In the genomic region with DNA sequence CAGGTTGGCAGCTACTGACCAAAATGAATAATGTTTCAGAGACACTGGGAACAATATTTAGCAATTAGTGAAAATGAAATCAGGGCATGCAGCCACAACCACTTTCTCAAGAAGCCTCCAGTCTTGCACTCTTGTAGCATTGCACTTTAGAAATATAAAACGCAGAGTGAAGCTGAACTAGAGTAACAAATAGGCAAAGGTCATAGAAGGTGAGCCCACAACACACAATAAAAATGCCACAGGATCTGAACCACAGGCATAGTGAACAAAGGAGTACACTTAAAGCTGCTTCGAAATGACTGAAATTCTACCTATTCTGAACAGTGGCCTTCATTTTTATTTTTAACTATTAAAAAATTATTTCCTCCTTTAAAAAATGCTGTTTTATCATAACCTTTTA, we compare ENCODE assay signal across 17 cellular contexts. TPM values are rescaled to one million over a fixed set of nuclear protein-coding genes. Genes with fewer than 3 reads are reported as not detected.
DNase-seq lines count a peak whose midpoint lies in the region; ATAC-seq and TF ChIP-seq lines count a peak whose summit lies in the region.
"Had no signal": no experiment of that assay in that cellular context is flagged by ENCODE, and none has a peak within 500 bp of the region (broad histone marks: within the 10 kb centered on the region; RNA-seq: fewer than 3 reads in every experiment).

No MANE protein-coding gene starts in this region.

- peaks cover 21% of the 10 kb centered on the region for H3K4me1 Mint-ChIP-seq in activated CD4-positive, alpha-beta T cell treated with anti-CD3 and anti-CD28 coated beads, Interleukin-2, amount 10 ng/mL, durations not matched to agents 7 days and 5 days
- H3K4me1 Mint-ChIP-seq in central memory CD8-positive, alpha-beta T cell: peaks cover 12% of the 10 kb centered on the region
- H3K4me1 Mint-ChIP-seq in stimulated activated naive CD8-positive, alpha-beta T cell treated with anti-CD3 and anti-CD28 coated beads, Interleukin-15, amount 100 ng/mL, for 72 hours: peaks cover 30% of the 10 kb centered on the region

- H3K9me3 Mint-ChIP-seq in activated CD4-positive, alpha-beta T cell treated with anti-CD3 and anti-CD28 coated beads, Interleukin-2, amount 10 ng/mL, durations not matched to agents 7 days and 5 days: no peaks in the 10 kb centered on the region
- no peaks in the 10 kb centered on the region for H3K9me3 Mint-ChIP-seq in central memory CD8-positive, alpha-beta T cell
- H3K9me3 Mint-ChIP-seq in stimulated activated naive CD8-positive, alpha-beta T cell treated with anti-CD3 and anti-CD28 coated beads, Interleukin-15, amount 100 ng/mL, for 72 hours: no peaks in the 10 kb centered on the region
- H3K9me3 Mint-ChIP-seq: GM23338; stimulated activated naive CD8-positive, alpha-beta T cell treated with anti-CD3 and anti-CD28 coated beads, Interleukin-15, Interleukin-2, amounts not matched to agents 100 ng/mL and 50 ng/mL, for 24 hours had no signal

- no peak for DNase-seq in activated CD4-positive, alpha-beta T cell treated with anti-CD3 and anti-CD28 coated beads, Interleukin-2, amount 10 ng/mL, durations not matched to agents 7 days and 5 days
- DNase-seq in activated CD4-positive, alpha-beta T cell treated with anti-CD3 and anti-CD28 coated beads, Interleukin-2, amount 50 U/mL, for 48 hours: no peak
- DNase-seq in NB4 (ENCODE audit: low read depth): peak; percentile 32
- no peak for DNase-seq in central memory CD8-positive, alpha-beta T cell (ENCODE audit: low spot score in 2 of 2)
- DNase-seq in stimulated activated naive CD8-positive, alpha-beta T cell treated with anti-CD3 and anti-CD28 coated beads, Interleukin-15, amount 100 ng/mL, for 72 hours: no peak
- DNase-seq in midbrain (lab: John Stamatoyannopoulos, UW): no peak
- DNase-seq in EL: no peak
- DNase-seq: DMS 273 treated with DMSO at 0.1 percent for 48 hours; left ventricle myocardium superior; stimulated activated CD4-positive, alpha-beta T cell treated with anti-CD3 and anti-CD28 coated beads, Interleukin-4, amount 100 ng/mL, for 1 hour; upper lobe of left lung had no signal

- H3K36me3 Mint-ChIP-seq in activated CD4-positive, alpha-beta T cell treated with anti-CD3 and anti-CD28 coated beads, Interleukin-2, amount 10 ng/mL, durations not matched to agents 7 days and 5 days (ENCODE audit: low read depth): no peaks in the 10 kb centered on the region
- no peaks in the 10 kb centered on the region for H3K36me3 Mint-ChIP-seq in central memory CD8-positive, alpha-beta T cell (ENCODE audit: insufficient read depth)

- no peak overlapping the region for H3K4me3 Mint-ChIP-seq in activated CD4-positive, alpha-beta T cell treated with anti-CD3 and anti-CD28 coated beads, Interleukin-2, amount 10 ng/mL, durations not matched to agents 7 days and 5 days
- H3K4me3 Mint-ChIP-seq in central memory CD8-positive, alpha-beta T cell: no peak overlapping the region
- H3K4me3 Mint-ChIP-seq in stimulated activated naive CD8-positive, alpha-beta T cell treated with anti-CD3 and anti-CD28 coated beads, Interleukin-15, amount 100 ng/mL, for 72 hours: peak overlapping the region; percentile 20 to 54
- H3K4me3 Mint-ChIP-seq: GM23338; stimulated activated naive CD8-positive, alpha-beta T cell treated with anti-CD3 and anti-CD28 coated beads, Interleukin-15, Interleukin-2, amounts not matched to agents 100 ng/mL and 50 ng/mL, for 24 hours had no signal

- no peaks in the 10 kb centered on the region for H3K27me3 Mint-ChIP-seq in activated CD4-positive, alpha-beta T cell treated with anti-CD3 and anti-CD28 coated beads, Interleukin-2, amount 10 ng/mL, durations not matched to agents 7 days and 5 days
- H3K27me3 Mint-ChIP-seq in central memory CD8-positive, alpha-beta T cell: no peaks in the 10 kb centered on the region
- H3K27me3 Mint-ChIP-seq in stimulated activated naive CD8-positive, alpha-beta T cell treated with anti-CD3 and anti-CD28 coated beads, Interleukin-15, amount 100 ng/mL, for 72 hours: no peaks in the 10 kb centered on the region
- H3K27me3 Mint-ChIP-seq: stimulated activated naive CD8-positive, alpha-beta T cell treated with anti-CD3 and anti-CD28 coated beads, Interleukin-15, Interleukin-2, amounts not matched to agents 100 ng/mL and 50 ng/mL, for 24 hours had no signal

- TF ChIP-seq CTCF in NB4 (IDR thresholded peaks at IDR 0.05; ENCODE audit: low read depth, low read length): no peak

- peak overlapping the region; percentile 16 for H3K27ac Mint-ChIP-seq in activated CD4-positive, alpha-beta T cell treated with anti-CD3 and anti-CD28 coated beads, Interleukin-2, amount 10 ng/mL, durations not matched to agents 7 days and 5 days
- H3K27ac Mint-ChIP-seq in central memory CD8-positive, alpha-beta T cell (ENCODE audit: low read depth): peak overlapping the region; percentile 41
- peak overlapping the region in 1 of 2 donors; percentile 83 for H3K27ac Mint-ChIP-seq in stimulated activated naive CD8-positive, alpha-beta T cell treated with anti-CD3 and anti-CD28 coated beads, Interleukin-15, amount 100 ng/mL, for 72 hours
- H3K27ac Mint-ChIP-seq: GM23338; stimulated activated naive CD8-positive, alpha-beta T cell treated with anti-CD3 and anti-CD28 coated beads, Interleukin-15, Interleukin-2, amounts not matched to agents 100 ng/mL and 50 ng/mL, for 24 hours had no signal

- no peak overlapping the region for H3K4me3 ChIP-seq in NB4 (ENCODE audit: low read depth, low read length)
- H3K4me3 ChIP-seq: dorsolateral prefrontal cortex, GM23338, upper lobe of left lung had no signal

- peak; percentile 35 for ATAC-seq in central memory CD8-positive, alpha-beta T cell (replicated peaks; ENCODE audit: extremely low read depth, poor library complexity, severe bottlenecking)
- ATAC-seq in stimulated activated naive CD8-positive, alpha-beta T cell treated with anti-CD3 and anti-CD28 coated beads, Interleukin-15, amount 100 ng/mL, for 72 hours: peak; percentile 33
- no peak for ATAC-seq in HG03378 (IDR thresholded peaks at IDR 0.05; ENCODE audit: unreplicated experiment)

- TF ChIP-seq POLR2A in NB4 (IDR thresholded peaks at IDR 0.05; ENCODE audit: extremely low read depth, insufficient read length): no peak

- CTCF ChIA-PET in activated CD4-positive, alpha-beta T cell treated with anti-CD3 and anti-CD28 coated beads, Interleukin-2, amount 10 ng/mL, durations not matched to agents 7 days and 5 days (lab: Charles Lee): interaction anchor here (1.1 to 2.1 kb wide), 2 partner anchors 212 to 350 kb away, joined by 3 to 7 read pairs; no protein-coding TSS in a partner anchor

- POLR2A ChIA-PET in activated CD4-positive, alpha-beta T cell treated with anti-CD3 and anti-CD28 coated beads, Interleukin-2, amount 10 ng/mL, durations not matched to agents 7 days and 5 days (lab: Charles Lee): interaction anchor here (0.6 to 0.7 kb wide), 2 partner anchors 22 to 297 kb away, joined by 3 read pairs; no protein-coding TSS in a partner anchor

RNA-seq across cellular contexts. Expression of a gene that starts 25.0 kb away (rescaled TPM):
- total RNA-seq in activated CD4-positive, alpha-beta T cell treated with anti-CD3 and anti-CD28 coated beads, Interleukin-2, amount 10 ng/mL, durations not matched to agents 7 days and 5 days: not detected
- total RNA-seq: epithelial cell of proximal tubule, foreskin keratinocyte had no signal

RNA-seq across cellular contexts. Expression of a gene that starts 32.3 kb away (rescaled TPM):
- not detected for total RNA-seq in activated CD4-positive, alpha-beta T cell treated with anti-CD3 and anti-CD28 coated beads, Interleukin-2, amount 10 ng/mL, durations not matched to agents 7 days and 5 days
- total RNA-seq: foreskin keratinocyte had no signal

Comparison
In these comparisons a context has a peak if more than half of its experiments do, and no peak if none do; other contexts are left out.
1. H3K4me3 Mint-ChIP-seq: peak in stimulated activated naive CD8-positive, alpha-beta T cell treated with anti-CD3 and anti-CD28 coated beads, Interleukin-15, amount 100 ng/mL, for 72 hours (2 of 2); none in activated CD4-positive, alpha-beta T cell treated with anti-CD3 and anti-CD28 coated beads, Interleukin-2, amount 10 ng/mL, durations not matched to agents 7 days and 5 days (single experiment) and central memory CD8-positive, alpha-beta T cell (single experiment).